In genomic region chr16:88361775-88362174, GRCh38 we compare ENCODE assay signal across 37 cellular contexts. TPM values are rescaled to one million over a fixed set of nuclear protein-coding genes. Genes with fewer than 3 reads are reported as not detected.
DNase-seq lines count a peak whose midpoint lies in the region; ATAC-seq, FAIRE-seq and TF ChIP-seq lines count a peak whose summit lies in the region.
"Had no signal": no experiment of that assay in that cellular context is flagged by ENCODE, and none has a peak within 500 bp of the region (broad histone marks: within the 10 kb centered on the region; RNA-seq: fewer than 3 reads in every experiment).

No MANE protein-coding gene starts in this region.

- FAIRE-seq in K562 (lab: Jason Lieb, UNC), result no peak
- FAIRE-seq: A204.1, A549, D721Med had no signal

- H2AFZ ChIP-seq in K562 (ENCODE audit: low read depth, low read length), result no peak overlapping the region

- no peaks in the 10 kb centered on the region for H3K9me1 ChIP-seq in K562 (ENCODE audit: control insufficient read depth, insufficient read depth, low read length)

- H3K27ac ChIP-seq in heart left ventricle, result no peak overlapping the region
- H3K27ac ChIP-seq in K562 (ENCODE audit: extremely low read depth, low read depth, low read length), result no peak overlapping the region
- H3K27ac ChIP-seq: 22Rv1; A549; BLaER1; BLaER1 treated with 17β-estradiol and CSF1 and Interleukin-3, amounts not matched to agents 10 nM and 100 nM; C4-2B had no signal

- H3K4me1 Mint-ChIP-seq in glutamatergic neuron (ENCODE audit: low read depth, unreplicated experiment), result peaks cover 3% of the 10 kb centered on the region
- no peaks in the 10 kb centered on the region for H3K4me1 Mint-ChIP-seq in activated T-helper 2 cell treated with anti-CD3 and anti-CD28 coated beads, Interferon-gamma antibody, Interleukin-2, Interleukin-4, amounts not matched to agents 10 μg/mL and 5 μg/mL and 100 μg/mL, durations not matched to agents 14 hours and 24 hours and 36 hours (ENCODE audit: low read depth)
- H3K4me1 Mint-ChIP-seq: CD14-positive monocyte; CD4-positive, alpha-beta memory T cell; CD4-positive, CD25-positive, alpha-beta regulatory T cell; CD8-positive, alpha-beta memory T cell had no signal

- peaks cover 18% of the 10 kb centered on the region for H3K36me3 Mint-ChIP-seq in glutamatergic neuron (ENCODE audit: unreplicated experiment)
- H3K36me3 Mint-ChIP-seq in activated T-helper 2 cell treated with anti-CD3 and anti-CD28 coated beads, Interferon-gamma antibody, Interleukin-2, Interleukin-4, amounts not matched to agents 10 μg/mL and 5 μg/mL and 100 μg/mL, durations not matched to agents 14 hours and 24 hours and 36 hours (ENCODE audit: low read depth), result no peaks in the 10 kb centered on the region
- H3K36me3 Mint-ChIP-seq: CD14-positive monocyte; CD4-positive, alpha-beta memory T cell; CD4-positive, CD25-positive, alpha-beta regulatory T cell; CD8-positive, alpha-beta T cell had no signal

- H3K9ac ChIP-seq in K562 (ENCODE audit: insufficient read depth in 1 of 2, low read depth in 2 of 2, low read length in 2 of 2), result no peak overlapping the region
- H3K9ac ChIP-seq: BLaER1; BLaER1 treated with 17β-estradiol and CSF1 and Interleukin-3, amounts not matched to agents 10 nM and 100 nM had no signal

- no peaks in the 10 kb centered on the region for H4K20me1 ChIP-seq in K562 (replicated peaks; ENCODE audit: control insufficient read depth, insufficient read depth, low read length)
- H4K20me1 ChIP-seq: BLaER1 had no signal

- no peak for TF ChIP-seq CTCF in heart left ventricle (IDR thresholded peaks at IDR 0.05)
- TF ChIP-seq CTCF in K562 (IDR thresholded peaks at IDR 0.05 in 2 of 3, conservative IDR thresholded peaks at IDR 0.05 in 1 of 3; ENCODE audit: insufficient read depth in 2 of 3, low read depth in 1 of 3, low read length in 3 of 3), result no peak
- TF ChIP-seq CTCF in glutamatergic neuron (IDR thresholded peaks at IDR 0.05; ENCODE audit: partially characterized antibody, unreplicated experiment), result no peak

- peaks cover 4% of the 10 kb centered on the region for H3K9me3 Mint-ChIP-seq in glutamatergic neuron (ENCODE audit: unreplicated experiment)
- no peaks in the 10 kb centered on the region for H3K9me3 Mint-ChIP-seq in activated T-helper 2 cell treated with anti-CD3 and anti-CD28 coated beads, Interferon-gamma antibody, Interleukin-2, Interleukin-4, amounts not matched to agents 10 μg/mL and 5 μg/mL and 100 μg/mL, durations not matched to agents 14 hours and 24 hours and 36 hours

- H3K27me3 ChIP-seq in heart left ventricle, result peaks cover 0 to 13% (median 0%) of the 10 kb centered on the region in 9 donors
- H3K27me3 ChIP-seq in K562 (ENCODE audit: control insufficient read depth in 2 of 2, insufficient read depth in 2 of 2, low read length in 2 of 2), result peaks cover 26 to 46% of the 10 kb centered on the region in 2 experiments
- H3K27me3 ChIP-seq: BE2C had no signal

- DNase-seq in Right ventricle myocardium inferior (ENCODE audit: missing footprints), result peak; percentile 2
- DNase-seq in heart left ventricle, result no peak
- no peak for DNase-seq in K562 (ENCODE audit: extremely low read depth in 1 of 4, low spot score in 3 of 4)
- DNase-seq in glutamatergic neuron, result peak; percentile 6
- DNase-seq in posterior vena cava (ENCODE audit: low spot score), result peak; percentile 5
- DNase-seq in activated T-helper 2 cell treated with anti-CD3 and anti-CD28 coated beads, Interferon-gamma antibody, Interleukin-2, Interleukin-4, amounts not matched to agents 10 μg/mL and 5 μg/mL and 100 μg/mL, durations not matched to agents 14 hours and 24 hours and 36 hours (ENCODE audit: low spot score), result no peak
- DNase-seq in SHP77 (lab: John Stamatoyannopoulos, UW), result no peak
- DNase-seq: 8988T; ACHN; AML-193; BE2C; C1 segment of cervical spinal cord; Caco-2; Calu3; CD4-positive, alpha-beta memory T cell; CD4-positive, alpha-beta T cell; CD4-positive, CD25-positive, alpha-beta regulatory T cell; CD8-positive, alpha-beta memory T cell; CD8-positive, alpha-beta T cell; COR-L47; DMS 273 treated with DMSO at 0.1 percent for 48 hours; DMS153; DMS53; DMS79; DMS79 treated with DMSO at 0.1 percent for 48 hours; DND-41; EL had no signal

- H3K4me1 ChIP-seq in heart left ventricle, result no peaks in the 10 kb centered on the region
- peaks cover 0 to 13% of the 10 kb centered on the region in 2 experiments; a peak in 2 of 5 replicates for H3K4me1 ChIP-seq in K562 (replicated peaks in 1 of 2; ENCODE audit: control insufficient read depth in 2 of 2, insufficient read depth in 2 of 2, low read length in 2 of 2)
- H3K4me1 ChIP-seq: A549, BE2C, Caco-2 had no signal

- no peak overlapping the region for H3K27ac Mint-ChIP-seq in glutamatergic neuron (ENCODE audit: unreplicated experiment)
- no peak overlapping the region for H3K27ac Mint-ChIP-seq in activated T-helper 2 cell treated with anti-CD3 and anti-CD28 coated beads, Interferon-gamma antibody, Interleukin-2, Interleukin-4, amounts not matched to agents 10 μg/mL and 5 μg/mL and 100 μg/mL, durations not matched to agents 14 hours and 24 hours and 36 hours
- H3K27ac Mint-ChIP-seq: B cell; CD14-positive monocyte; CD4-positive, alpha-beta memory T cell; CD4-positive, alpha-beta T cell; CD4-positive, CD25-positive, alpha-beta regulatory T cell; CD8-positive, alpha-beta memory T cell; CD8-positive, alpha-beta T cell had no signal

- BruUV-seq in K562 (replicated peaks; lab: Mats Ljungman, UMichigan), result no TSS peak

- ATAC-seq in Right ventricle myocardium inferior, result no peak
- ATAC-seq in heart left ventricle, result no peak
- no peak for ATAC-seq in K562
- no peak for ATAC-seq in GM19455 (IDR thresholded peaks at IDR 0.05; ENCODE audit: unreplicated experiment)
- ATAC-seq: A549; CD8-positive, alpha-beta T cell had no signal

- TF ChIP-seq POLR2A in heart left ventricle (IDR thresholded peaks at IDR 0.05) (no peak), K562 (conservative IDR thresholded peaks at IDR 0.05) (no peak)

- CTCF ChIA-PET in K562 (lab: Yijun Ruan, JAX; ENCODE audit: low intra/inter-chr PET ratio), result no interaction called here

- H3K9me3 ChIP-seq in heart left ventricle (peaks cover 0 to 17% (median 0%) of the 10 kb centered on the region in 12 donors), K562 (replicated peaks; ENCODE audit: control insufficient read depth, insufficient read depth, low read depth, low read length) (no peaks in the 10 kb centered on the region; the same call in 1 of the 2 replicates)
- H3K9me3 ChIP-seq: BE2C had no signal

- TF ChIP-seq EP300 in K562 (IDR thresholded peaks at IDR 0.05; ENCODE audit: low read length), result no peak

- no peak for TF ChIP-seq RAD21 in K562 (CRISPR knock-in tag; conservative IDR thresholded peaks at IDR 0.05 in 1 of 2, IDR thresholded peaks at IDR 0.05 in 1 of 2)

- intact Hi-C loops in Right ventricle myocardium inferior (cut with DNase I), result no loop called here
- intact Hi-C loops in heart left ventricle (cut with DNase I), result no loop called here
- intact Hi-C loops in K562 (cut with micrococcal nuclease), result no loop called here
- intact Hi-C loops in posterior vena cava (cut with DNase I), result no loop called here
- intact Hi-C loops in activated T-helper 2 cell treated with anti-CD3 and anti-CD28 coated beads, Interferon-gamma antibody, Interleukin-2, Interleukin-4, amounts not matched to agents 10 μg/mL and 5 μg/mL and 100 μg/mL, durations not matched to agents 14 hours and 24 hours and 36 hours (cut with micrococcal nuclease), result no loop called here

- H3K27me3 Mint-ChIP-seq in glutamatergic neuron (ENCODE audit: unreplicated experiment), result peaks cover 2% of the 10 kb centered on the region
- peaks cover 6% of the 10 kb centered on the region for H3K27me3 Mint-ChIP-seq in activated T-helper 2 cell treated with anti-CD3 and anti-CD28 coated beads, Interferon-gamma antibody, Interleukin-2, Interleukin-4, amounts not matched to agents 10 μg/mL and 5 μg/mL and 100 μg/mL, durations not matched to agents 14 hours and 24 hours and 36 hours (ENCODE audit: low read depth)

- WGBS in heart left ventricle, 4 donors, result 79 to 88% (median 81%) methylated on average over 5 of the region's 5 CpGs
- 16% methylated on average over 5 of the region's 5 CpGs for WGBS in K562 (ENCODE audit: insufficient coverage, low coverage, missing lambda C conversion rate)

- POLR2A ChIA-PET in K562 (lab: Yijun Ruan, JAX), result interaction anchor here (1.2 kb wide), 1 partner anchor 14 kb away, joined by 3 read pairs; no protein-coding TSS in a partner anchor

- in situ Hi-C loops in K562 (cut with MboI), result no loop called here

- no peaks in the 10 kb centered on the region for H3K36me3 ChIP-seq in heart left ventricle
- H3K36me3 ChIP-seq in K562 (ENCODE audit: control insufficient read depth, insufficient read depth, low read length), result no peaks in the 10 kb centered on the region
- H3K36me3 ChIP-seq: BE2C; BLaER1; BLaER1 treated with 17β-estradiol and CSF1 and Interleukin-3, amounts not matched to agents 10 nM and 100 nM had no signal

- H3K4me2 ChIP-seq in K562 (ENCODE audit: insufficient read depth, low read length), result no peak overlapping the region
- H3K4me2 ChIP-seq: A549; BLaER1; BLaER1 treated with 17β-estradiol and CSF1 and Interleukin-3, amounts not matched to agents 10 nM and 100 nM had no signal

- H3K4me3 ChIP-seq in heart left ventricle, result no peak overlapping the region
- H3K4me3 ChIP-seq in K562, result no peak overlapping the region
- H3K4me3 ChIP-seq: A549; BLaER1; BLaER1 treated with 17β-estradiol and CSF1 and Interleukin-3, amounts not matched to agents 10 nM and 100 nM had no signal

- no peak overlapping the region for H3K4me3 Mint-ChIP-seq in glutamatergic neuron (ENCODE audit: unreplicated experiment)
- no peak overlapping the region for H3K4me3 Mint-ChIP-seq in activated T-helper 2 cell treated with anti-CD3 and anti-CD28 coated beads, Interferon-gamma antibody, Interleukin-2, Interleukin-4, amounts not matched to agents 10 μg/mL and 5 μg/mL and 100 μg/mL, durations not matched to agents 14 hours and 24 hours and 36 hours (ENCODE audit: low read depth)
- H3K4me3 Mint-ChIP-seq: B cell; CD14-positive monocyte; CD4-positive, alpha-beta memory T cell; CD4-positive, alpha-beta T cell; CD4-positive, CD25-positive, alpha-beta regulatory T cell; CD8-positive, alpha-beta memory T cell; CD8-positive, alpha-beta T cell had no signal

- no peaks in the 10 kb centered on the region for H3K79me2 ChIP-seq in K562 (ENCODE audit: control insufficient read depth, insufficient read depth, low read length)

RNA-seq across cellular contexts. Expression of gene ZNF469, which starts 21.0 kb away (rescaled TPM):
- total RNA-seq in Right ventricle myocardium inferior (0.92 TPM), heart left ventricle (1 to 10 TPM in 5 of 9 donors, under 1 TPM in 4; 0.48 to 2.8 (median 1.0) TPM), K562 (2014; rRNA removed) (under 0.01 TPM in 1 of 2 replicates, not detected in the other), K562 (2014; rRNA removed; fragmentation: Illumina TruSeq; extraction: Trizol) (not detected in 2 replicates), K562 (2015; rRNA removed; fragmentation: Illumina TruSeq; extraction: Trizol) (not detected in 2 replicates), K562 (2021) (0.02 and 0.04 TPM in 2 replicates), glutamatergic neuron (ENCODE audit: unreplicated experiment) (0.56 TPM), posterior vena cava (1 to 10 TPM; 2.9 to 6.2 TPM)
- polyA plus RNA-seq in heart left ventricle (under 1 TPM; 0.72 to 0.76 TPM), K562 (2011; rRNA removed) (not detected in 2 replicates), K562 (2014; fragmentation: Illumina TruSeq; extraction: Trizol) (0.01 TPM in 1 of 2 replicates, not detected in the other), K562 (2014; fragmentation: Nextera tagmentation; extraction: Ambion mirVana) (not detected), K562 (2014; rRNA removed) (0.01 TPM in 1 of 2 replicates, not detected in the other)
- 0.04 and 0.09 TPM in 2 replicates for total RNA-seq in K562 (2011; cell fraction: chromatin; rRNA removed; ENCODE audit: low replicate concordance)
- total RNA-seq in K562 (2011; cell fraction: nucleolus; rRNA removed), result 0.13 and 0.17 TPM in 2 replicates
- under 0.01 and 0.08 TPM in 2 replicates for total RNA-seq in K562 (2011; cell fraction: nucleoplasm; rRNA removed)
- under 0.01 and 0.01 TPM in 2 replicates for polyA plus RNA-seq in K562 (2011; cell fraction: cytosol; rRNA removed)
- 0.01 and 0.03 TPM in 2 replicates for polyA plus RNA-seq in K562 (2011; cell fraction: nucleus; rRNA removed)
- polyA plus RNA-seq in K562 (2012), result 0.01 TPM in 2 replicates
- polyA minus RNA-seq in K562 (2011; rRNA and poly(A)+ RNA removed), result under 0.01 and 0.04 TPM in 2 replicates
- 0.09 and 0.10 TPM in 2 replicates for polyA minus RNA-seq in K562 (2011; cell fraction: cytosol; rRNA and poly(A)+ RNA removed)
- under 0.01 and 0.11 TPM in 2 replicates for polyA minus RNA-seq in K562 (2011; cell fraction: nucleus; rRNA and poly(A)+ RNA removed)
- 0.59 and 0.67 TPM in 2 replicates for total RNA-seq in activated T-helper 2 cell treated with anti-CD3 and anti-CD28 coated beads, Interferon-gamma antibody, Interleukin-2, Interleukin-4, amounts not matched to agents 10 μg/mL and 5 μg/mL and 100 μg/mL, durations not matched to agents 14 hours and 24 hours and 36 hours

Comparison
In these comparisons a context has a peak if more than half of its experiments do, and no peak if none do; other contexts are left out.
1. DNase-seq: peak in Right ventricle myocardium inferior (single experiment), glutamatergic neuron (single experiment) and posterior vena cava (single experiment); none in heart left ventricle (0 of 5), K562 (0 of 4), activated T-helper 2 cell treated with anti-CD3 and anti-CD28 coated beads, Interferon-gamma antibody, Interleukin-2, Interleukin-4, amounts not matched to agents 10 μg/mL and 5 μg/mL and 100 μg/mL, durations not matched to agents 14 hours and 24 hours and 36 hours (single experiment) and SHP77 (0 of 2).